In the genomic region with DNA sequence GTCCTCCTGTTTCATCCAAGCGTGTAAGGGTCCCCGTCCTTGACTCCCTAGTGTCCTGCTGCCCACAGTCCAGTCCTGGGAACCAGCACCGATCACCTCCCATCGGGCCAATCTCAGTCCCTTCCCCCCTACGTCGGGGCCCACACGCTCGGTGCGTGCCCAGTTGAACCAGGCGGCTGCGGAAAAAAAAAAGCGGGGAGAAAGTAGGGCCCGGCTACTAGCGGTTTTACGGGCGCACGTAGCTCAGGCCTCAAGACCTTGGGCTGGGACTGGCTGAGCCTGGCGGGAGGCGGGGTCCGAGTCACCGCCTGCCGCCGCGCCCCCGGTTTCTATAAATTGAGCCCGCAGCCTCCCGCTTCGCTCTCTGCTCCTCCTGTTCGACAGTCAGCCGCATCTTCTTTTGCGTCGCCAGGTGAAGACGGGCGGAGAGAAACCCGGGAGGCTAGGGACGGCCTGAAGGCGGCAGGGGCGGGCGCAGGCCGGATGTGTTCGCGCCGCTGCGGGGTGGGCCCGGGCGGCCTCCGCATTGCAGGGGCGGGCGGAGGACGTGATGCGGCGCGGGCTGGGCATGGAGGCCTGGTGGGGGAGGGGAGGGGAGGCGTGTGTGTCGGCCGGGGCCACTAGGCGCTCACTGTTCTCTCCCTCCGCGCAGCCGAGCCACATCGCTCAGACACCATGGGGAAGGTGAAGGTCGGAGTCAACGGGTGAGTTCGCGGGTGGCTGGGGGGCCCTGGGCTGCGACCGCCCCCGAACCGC, we compare ENCODE assay signal across 1 cellular context.
TF ChIP-seq lines count a peak whose summit lies in the region.

Gene GAPDH (plus strand): TSS at position 360 of the 756 bp plus-strand sequence. CDS start 316 bp downstream, at position 676.

TF ChIP-seq in IMR-90, 13 proteins besides CTCF, POLR2A, EP300 and RAD21 (continued from another document):
- TF ChIP-seq ELK1 (IDR thresholded peaks at IDR 0.05; ENCODE audit: borderline replicate concordance, low read depth, low read length) (no peak), MAZ (IDR thresholded peaks at IDR 0.05; ENCODE audit: borderline replicate concordance, low read depth, low read length) (peak; percentile 60; the same call in 1 of the 2 replicates), MAFK (IDR thresholded peaks at IDR 0.05; ENCODE audit: low read depth, low read length) (0 out of 2 replicates have a peak, but pooled peaks have one; percentile 41), RFX5 (IDR thresholded peaks at IDR 0.05; ENCODE audit: low read depth, low read length) (no peak)
- TF ChIP-seq, protein P1, sequence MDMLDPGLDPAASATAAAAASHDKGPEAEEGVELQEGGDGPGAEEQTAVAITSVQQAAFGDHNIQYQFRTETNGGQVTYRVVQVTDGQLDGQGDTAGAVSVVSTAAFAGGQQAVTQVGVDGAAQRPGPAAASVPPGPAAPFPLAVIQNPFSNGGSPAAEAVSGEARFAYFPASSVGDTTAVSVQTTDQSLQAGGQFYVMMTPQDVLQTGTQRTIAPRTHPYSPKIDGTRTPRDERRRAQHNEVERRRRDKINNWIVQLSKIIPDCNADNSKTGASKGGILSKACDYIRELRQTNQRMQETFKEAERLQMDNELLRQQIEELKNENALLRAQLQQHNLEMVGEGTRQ (IDR thresholded peaks at IDR 0.05; ENCODE audit: low read depth, low read length): no peak
